ENCODE assay signal across 13 cellular contexts in genomic region chr2:104834431-104834830, GRCh38. TPM values are rescaled to one million over a fixed set of nuclear protein-coding genes. Genes with fewer than 3 reads are reported as not detected.
"Had no signal": no experiment of that assay in that cellular context is flagged by ENCODE, and none has a peak within 500 bp of the region (broad histone marks: within the 10 kb centered on the region; RNA-seq: fewer than 3 reads in every experiment).

No MANE protein-coding gene starts in this region.

- H3K4me1 ChIP-seq: lower lobe of right lung had no signal

- H3K4me3 ChIP-seq: lower lobe of right lung had no signal

- DNase-seq: activated CD4-positive, alpha-beta T cell treated with anti-CD3 and anti-CD28 coated beads, Interleukin-2, amount 50 U/mL, for 1 hour; activated naive CD8-positive, alpha-beta T cell treated with anti-CD3 and anti-CD28 coated beads for 36 hours; aorta; left cardiac atrium; lower lobe of right lung; nephron progenitor cell; stimulated activated CD4-positive, alpha-beta T cell treated with anti-CD3 and anti-CD28 coated beads, Interleukin-1b, Interleukin-23, amount 100 ng/mL, for 48 hours; stimulated activated naive CD8-positive, alpha-beta T cell treated with anti-CD3 and anti-CD28 coated beads, Interleukin-15, amount 100 ng/mL, for 72 hours had no signal

- H3K9me3 ChIP-seq: lower lobe of right lung had no signal

- H3K27ac ChIP-seq: lower lobe of right lung had no signal

- H3K36me3 ChIP-seq: lower lobe of right lung had no signal

- FAIRE-seq: colon, endometrium had no signal

- ATAC-seq: left cardiac atrium; lower lobe of right lung; stimulated activated naive CD8-positive, alpha-beta T cell treated with anti-CD3 and anti-CD28 coated beads, Interleukin-15, amount 100 ng/mL, for 72 hours had no signal

RNA-seq across cellular contexts. Expression of gene POU3F3, which starts 19.5 kb away (rescaled TPM):
- total RNA-seq: activated CD8-positive, alpha-beta memory T cell treated with anti-CD3 and anti-CD28 coated beads for 36 hours; activated naive CD8-positive, alpha-beta T cell treated with anti-CD3 and anti-CD28 coated beads for 36 hours; activated T-helper 1 cell treated with anti-CD3 and anti-CD28 coated beads, Interleukin-12 subunit alpha, Interleukin-12 subunit beta, Interleukin-2, Interleukin-4 antibody, amounts not matched to agents 30 ng/mL and 10 ng/mL and 1 ng/mL, durations not matched to agents 14 hours and 24 hours and 36 hours; lower lobe of right lung; mesothelial cell of epicardium had no signal
